In the genomic region with DNA sequence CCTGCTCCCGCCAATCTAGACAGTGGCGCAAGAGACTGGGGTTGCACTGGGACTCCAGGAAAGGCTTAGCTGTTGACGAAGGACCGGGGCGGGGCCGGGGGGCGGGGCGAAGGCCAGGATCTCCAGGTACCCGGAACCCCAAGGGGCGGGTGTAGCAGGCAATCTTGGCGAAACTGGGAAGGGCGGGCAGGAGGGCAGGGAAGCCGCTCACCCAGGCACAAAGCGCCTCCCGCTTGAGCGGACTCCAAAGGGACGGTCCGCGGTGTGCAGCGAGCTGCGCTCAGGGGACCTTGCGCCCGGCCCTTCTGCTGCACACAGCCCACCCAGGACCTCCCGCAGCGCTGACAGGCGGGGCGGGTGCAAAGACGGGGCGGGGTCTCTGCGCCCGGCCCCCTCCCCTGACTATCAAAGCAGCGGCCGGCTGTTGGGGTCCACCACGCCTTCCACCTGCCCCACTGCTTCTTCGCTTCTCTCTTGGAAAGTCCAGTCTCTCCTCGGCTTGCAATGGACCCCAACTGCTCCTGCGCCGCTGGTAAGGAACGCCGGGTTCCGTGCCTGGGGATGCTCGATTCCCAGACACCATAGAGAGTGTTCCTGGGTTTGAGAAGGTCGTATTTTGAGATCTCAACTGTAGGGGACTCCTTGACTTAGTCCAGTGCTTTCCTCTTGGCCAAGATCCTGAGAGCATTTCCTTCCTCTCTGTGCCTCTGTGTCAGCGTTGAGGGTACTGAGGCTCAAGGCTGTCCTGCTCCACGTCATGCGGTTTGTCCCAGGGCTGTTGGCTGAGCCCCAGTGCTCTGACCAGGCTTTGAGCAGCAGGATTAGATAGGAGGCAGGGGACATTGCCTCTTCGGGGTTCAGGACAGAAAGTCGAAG, we compare ENCODE assay signal across 1 cellular context.
A peak's percentile ranks its signal among the peaks of the same experiment; 100 is the strongest.
TF ChIP-seq lines count a peak whose summit lies in the region.

A gene (plus strand): TSS at position 405 of the 876 bp plus-strand sequence. CDS start 100 bp downstream, at position 505.

TF ChIP-seq in liver, 16 proteins besides CTCF, POLR2A, EP300 and RAD21 (continued from another document):
- TF ChIP-seq, protein P1, sequence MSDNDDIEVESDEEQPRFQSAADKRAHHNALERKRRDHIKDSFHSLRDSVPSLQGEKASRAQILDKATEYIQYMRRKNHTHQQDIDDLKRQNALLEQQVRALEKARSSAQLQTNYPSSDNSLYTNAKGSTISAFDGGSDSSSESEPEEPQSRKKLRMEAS (IDR thresholded peaks at IDR 0.05), result peak; percentile 48
TF ChIP-seq in liver: peak in this region for 11.
